Comparison of ENCODE assay signal across 1 cellular context in the genomic region with DNA sequence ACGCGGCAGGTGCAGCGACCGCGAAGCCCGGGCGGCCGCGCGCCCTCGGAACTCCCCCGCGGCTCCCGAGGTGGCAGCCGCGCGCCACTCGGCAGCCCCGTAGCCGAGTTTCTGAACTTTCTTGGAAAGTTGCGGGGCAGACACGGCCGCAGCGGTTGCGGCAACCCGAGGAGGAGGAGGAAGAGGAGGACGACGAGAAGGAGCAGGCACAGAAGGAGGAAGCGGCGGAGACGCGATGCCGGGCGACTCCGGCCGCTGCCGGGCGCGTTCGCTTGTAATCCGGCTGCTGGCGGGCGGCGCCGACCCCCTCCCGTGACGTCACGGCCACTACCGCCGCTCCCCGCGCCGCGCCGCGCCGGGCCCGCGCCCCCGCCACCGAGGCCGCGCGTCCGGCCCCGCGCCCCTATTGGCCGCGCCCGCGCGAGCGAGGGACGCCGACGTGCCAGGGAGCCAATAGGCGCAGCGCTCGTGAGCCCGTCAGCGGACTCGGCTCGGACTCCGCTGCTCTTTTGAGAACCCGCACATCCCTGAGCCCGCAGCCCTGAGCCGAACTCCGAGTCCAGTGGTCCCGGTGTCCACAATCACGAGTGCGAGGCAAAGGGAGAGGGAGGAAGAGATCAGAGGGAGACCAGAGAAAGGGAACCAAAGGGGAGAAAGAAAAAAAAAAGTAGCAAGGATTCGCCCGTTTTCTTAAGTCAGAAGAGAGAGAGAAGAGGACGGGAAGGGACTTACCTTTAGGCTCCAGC.
TF ChIP-seq lines count a peak whose summit lies in the region.

No MANE protein-coding gene starts in this region.

TF ChIP-seq in K562, 482 proteins besides CTCF, POLR2A, EP300 and RAD21 (continued from another document):
- TF ChIP-seq, protein P1, sequence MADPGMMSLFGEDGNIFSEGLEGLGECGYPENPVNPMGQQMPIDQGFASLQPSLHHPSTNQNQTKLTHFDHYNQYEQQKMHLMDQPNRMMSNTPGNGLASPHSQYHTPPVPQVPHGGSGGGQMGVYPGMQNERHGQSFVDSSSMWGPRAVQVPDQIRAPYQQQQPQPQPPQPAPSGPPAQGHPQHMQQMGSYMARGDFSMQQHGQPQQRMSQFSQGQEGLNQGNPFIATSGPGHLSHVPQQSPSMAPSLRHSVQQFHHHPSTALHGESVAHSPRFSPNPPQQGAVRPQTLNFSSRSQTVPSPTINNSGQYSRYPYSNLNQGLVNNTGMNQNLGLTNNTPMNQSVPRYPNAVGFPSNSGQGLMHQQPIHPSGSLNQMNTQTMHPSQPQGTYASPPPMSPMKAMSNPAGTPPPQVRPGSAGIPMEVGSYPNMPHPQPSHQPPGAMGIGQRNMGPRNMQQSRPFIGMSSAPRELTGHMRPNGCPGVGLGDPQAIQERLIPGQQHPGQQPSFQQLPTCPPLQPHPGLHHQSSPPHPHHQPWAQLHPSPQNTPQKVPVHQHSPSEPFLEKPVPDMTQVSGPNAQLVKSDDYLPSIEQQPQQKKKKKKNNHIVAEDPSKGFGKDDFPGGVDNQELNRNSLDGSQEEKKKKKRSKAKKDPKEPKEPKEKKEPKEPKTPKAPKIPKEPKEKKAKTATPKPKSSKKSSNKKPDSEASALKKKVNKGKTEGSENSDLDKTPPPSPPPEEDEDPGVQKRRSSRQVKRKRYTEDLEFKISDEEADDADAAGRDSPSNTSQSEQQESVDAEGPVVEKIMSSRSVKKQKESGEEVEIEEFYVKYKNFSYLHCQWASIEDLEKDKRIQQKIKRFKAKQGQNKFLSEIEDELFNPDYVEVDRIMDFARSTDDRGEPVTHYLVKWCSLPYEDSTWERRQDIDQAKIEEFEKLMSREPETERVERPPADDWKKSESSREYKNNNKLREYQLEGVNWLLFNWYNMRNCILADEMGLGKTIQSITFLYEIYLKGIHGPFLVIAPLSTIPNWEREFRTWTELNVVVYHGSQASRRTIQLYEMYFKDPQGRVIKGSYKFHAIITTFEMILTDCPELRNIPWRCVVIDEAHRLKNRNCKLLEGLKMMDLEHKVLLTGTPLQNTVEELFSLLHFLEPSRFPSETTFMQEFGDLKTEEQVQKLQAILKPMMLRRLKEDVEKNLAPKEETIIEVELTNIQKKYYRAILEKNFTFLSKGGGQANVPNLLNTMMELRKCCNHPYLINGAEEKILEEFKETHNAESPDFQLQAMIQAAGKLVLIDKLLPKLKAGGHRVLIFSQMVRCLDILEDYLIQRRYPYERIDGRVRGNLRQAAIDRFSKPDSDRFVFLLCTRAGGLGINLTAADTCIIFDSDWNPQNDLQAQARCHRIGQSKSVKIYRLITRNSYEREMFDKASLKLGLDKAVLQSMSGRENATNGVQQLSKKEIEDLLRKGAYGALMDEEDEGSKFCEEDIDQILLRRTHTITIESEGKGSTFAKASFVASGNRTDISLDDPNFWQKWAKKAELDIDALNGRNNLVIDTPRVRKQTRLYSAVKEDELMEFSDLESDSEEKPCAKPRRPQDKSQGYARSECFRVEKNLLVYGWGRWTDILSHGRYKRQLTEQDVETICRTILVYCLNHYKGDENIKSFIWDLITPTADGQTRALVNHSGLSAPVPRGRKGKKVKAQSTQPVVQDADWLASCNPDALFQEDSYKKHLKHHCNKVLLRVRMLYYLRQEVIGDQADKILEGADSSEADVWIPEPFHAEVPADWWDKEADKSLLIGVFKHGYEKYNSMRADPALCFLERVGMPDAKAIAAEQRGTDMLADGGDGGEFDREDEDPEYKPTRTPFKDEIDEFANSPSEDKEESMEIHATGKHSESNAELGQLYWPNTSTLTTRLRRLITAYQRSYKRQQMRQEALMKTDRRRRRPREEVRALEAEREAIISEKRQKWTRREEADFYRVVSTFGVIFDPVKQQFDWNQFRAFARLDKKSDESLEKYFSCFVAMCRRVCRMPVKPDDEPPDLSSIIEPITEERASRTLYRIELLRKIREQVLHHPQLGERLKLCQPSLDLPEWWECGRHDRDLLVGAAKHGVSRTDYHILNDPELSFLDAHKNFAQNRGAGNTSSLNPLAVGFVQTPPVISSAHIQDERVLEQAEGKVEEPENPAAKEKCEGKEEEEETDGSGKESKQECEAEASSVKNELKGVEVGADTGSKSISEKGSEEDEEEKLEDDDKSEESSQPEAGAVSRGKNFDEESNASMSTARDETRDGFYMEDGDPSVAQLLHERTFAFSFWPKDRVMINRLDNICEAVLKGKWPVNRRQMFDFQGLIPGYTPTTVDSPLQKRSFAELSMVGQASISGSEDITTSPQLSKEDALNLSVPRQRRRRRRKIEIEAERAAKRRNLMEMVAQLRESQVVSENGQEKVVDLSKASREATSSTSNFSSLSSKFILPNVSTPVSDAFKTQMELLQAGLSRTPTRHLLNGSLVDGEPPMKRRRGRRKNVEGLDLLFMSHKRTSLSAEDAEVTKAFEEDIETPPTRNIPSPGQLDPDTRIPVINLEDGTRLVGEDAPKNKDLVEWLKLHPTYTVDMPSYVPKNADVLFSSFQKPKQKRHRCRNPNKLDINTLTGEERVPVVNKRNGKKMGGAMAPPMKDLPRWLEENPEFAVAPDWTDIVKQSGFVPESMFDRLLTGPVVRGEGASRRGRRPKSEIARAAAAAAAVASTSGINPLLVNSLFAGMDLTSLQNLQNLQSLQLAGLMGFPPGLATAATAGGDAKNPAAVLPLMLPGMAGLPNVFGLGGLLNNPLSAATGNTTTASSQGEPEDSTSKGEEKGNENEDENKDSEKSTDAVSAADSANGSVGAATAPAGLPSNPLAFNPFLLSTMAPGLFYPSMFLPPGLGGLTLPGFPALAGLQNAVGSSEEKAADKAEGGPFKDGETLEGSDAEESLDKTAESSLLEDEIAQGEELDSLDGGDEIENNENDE (IDR thresholded peaks at IDR 0.05; ENCODE audit: low read depth, low read length), result no peak
- TF ChIP-seq, protein P2, sequence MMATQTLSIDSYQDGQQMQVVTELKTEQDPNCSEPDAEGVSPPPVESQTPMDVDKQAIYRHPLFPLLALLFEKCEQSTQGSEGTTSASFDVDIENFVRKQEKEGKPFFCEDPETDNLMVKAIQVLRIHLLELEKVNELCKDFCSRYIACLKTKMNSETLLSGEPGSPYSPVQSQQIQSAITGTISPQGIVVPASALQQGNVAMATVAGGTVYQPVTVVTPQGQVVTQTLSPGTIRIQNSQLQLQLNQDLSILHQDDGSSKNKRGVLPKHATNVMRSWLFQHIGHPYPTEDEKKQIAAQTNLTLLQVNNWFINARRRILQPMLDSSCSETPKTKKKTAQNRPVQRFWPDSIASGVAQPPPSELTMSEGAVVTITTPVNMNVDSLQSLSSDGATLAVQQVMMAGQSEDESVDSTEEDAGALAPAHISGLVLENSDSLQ (IDR thresholded peaks at IDR 0.05), result peak; percentile 61; the same call in 1 of the 2 replicates
- 0 out of 2 replicates have a peak, but pooled peaks have one; percentile 11 for TF ChIP-seq CTBP1 (IDR thresholded peaks at IDR 0.05; ENCODE audit: borderline replicate concordance)
- TF ChIP-seq, protein P3, sequence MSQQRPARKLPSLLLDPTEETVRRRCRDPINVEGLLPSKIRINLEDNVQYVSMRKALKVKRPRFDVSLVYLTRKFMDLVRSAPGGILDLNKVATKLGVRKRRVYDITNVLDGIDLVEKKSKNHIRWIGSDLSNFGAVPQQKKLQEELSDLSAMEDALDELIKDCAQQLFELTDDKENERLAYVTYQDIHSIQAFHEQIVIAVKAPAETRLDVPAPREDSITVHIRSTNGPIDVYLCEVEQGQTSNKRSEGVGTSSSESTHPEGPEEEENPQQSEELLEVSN (IDR thresholded peaks at IDR 0.05; ENCODE audit: borderline replicate concordance in 1 of 2, extremely low read depth in 1 of 2, insufficient read depth in 1 of 2, insufficient read length in 1 of 2, low read depth in 1 of 2, low read length in 1 of 2, poor library complexity in 1 of 2, severe bottlenecking in 1 of 2), result peak; percentile 12 to 81
- TF ChIP-seq SOX6 (IDR thresholded peaks at IDR 0.05), result no peak
- TF ChIP-seq CXXC5 (CRISPR knock-in tag; IDR thresholded peaks at IDR 0.05), result peak; percentile 46; the same call in 1 of the 2 replicates
- TF ChIP-seq ZNF75A (CRISPR knock-in tag; IDR thresholded peaks at IDR 0.05), result no peak
- TF ChIP-seq CREB1 (IDR thresholded peaks at IDR 0.05), result 0 out of 2 replicates have a peak, but pooled peaks have one; percentile 14
- TF ChIP-seq CREB1 (CRISPR knock-in tag; IDR thresholded peaks at IDR 0.05), result no peak
- peak; percentile 12 for TF ChIP-seq RBM25 (IDR thresholded peaks at IDR 0.05; ENCODE audit: low read depth, low read length, severe bottlenecking)
- TF ChIP-seq, protein P4, sequence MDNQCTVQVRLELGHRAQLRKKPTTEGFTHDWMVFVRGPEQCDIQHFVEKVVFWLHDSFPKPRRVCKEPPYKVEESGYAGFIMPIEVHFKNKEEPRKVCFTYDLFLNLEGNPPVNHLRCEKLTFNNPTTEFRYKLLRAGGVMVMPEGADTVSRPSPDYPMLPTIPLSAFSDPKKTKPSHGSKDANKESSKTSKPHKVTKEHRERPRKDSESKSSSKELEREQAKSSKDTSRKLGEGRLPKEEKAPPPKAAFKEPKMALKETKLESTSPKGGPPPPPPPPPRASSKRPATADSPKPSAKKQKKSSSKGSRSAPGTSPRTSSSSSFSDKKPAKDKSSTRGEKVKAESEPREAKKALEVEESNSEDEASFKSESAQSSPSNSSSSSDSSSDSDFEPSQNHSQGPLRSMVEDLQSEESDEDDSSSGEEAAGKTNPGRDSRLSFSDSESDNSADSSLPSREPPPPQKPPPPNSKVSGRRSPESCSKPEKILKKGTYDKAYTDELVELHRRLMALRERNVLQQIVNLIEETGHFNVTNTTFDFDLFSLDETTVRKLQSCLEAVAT (IDR thresholded peaks at IDR 0.05), result no peak
- no peak for TF ChIP-seq ZBTB8A (IDR thresholded peaks at IDR 0.05; ENCODE audit: partially characterized antibody)
- TF ChIP-seq, protein P5, sequence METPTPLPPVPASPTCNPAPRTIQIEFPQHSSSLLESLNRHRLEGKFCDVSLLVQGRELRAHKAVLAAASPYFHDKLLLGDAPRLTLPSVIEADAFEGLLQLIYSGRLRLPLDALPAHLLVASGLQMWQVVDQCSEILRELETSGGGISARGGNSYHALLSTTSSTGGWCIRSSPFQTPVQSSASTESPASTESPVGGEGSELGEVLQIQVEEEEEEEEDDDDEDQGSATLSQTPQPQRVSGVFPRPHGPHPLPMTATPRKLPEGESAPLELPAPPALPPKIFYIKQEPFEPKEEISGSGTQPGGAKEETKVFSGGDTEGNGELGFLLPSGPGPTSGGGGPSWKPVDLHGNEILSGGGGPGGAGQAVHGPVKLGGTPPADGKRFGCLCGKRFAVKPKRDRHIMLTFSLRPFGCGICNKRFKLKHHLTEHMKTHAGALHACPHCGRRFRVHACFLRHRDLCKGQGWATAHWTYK (CRISPR knock-in tag; IDR thresholded peaks at IDR 0.05), result no peak
- no peak for TF ChIP-seq HDAC8 (tag; IDR thresholded peaks at IDR 0.05)
- TF ChIP-seq NFYB (IDR thresholded peaks at IDR 0.05; ENCODE audit: extremely low read depth, insufficient read length), result peak; percentile 83
- TF ChIP-seq, protein P6, sequence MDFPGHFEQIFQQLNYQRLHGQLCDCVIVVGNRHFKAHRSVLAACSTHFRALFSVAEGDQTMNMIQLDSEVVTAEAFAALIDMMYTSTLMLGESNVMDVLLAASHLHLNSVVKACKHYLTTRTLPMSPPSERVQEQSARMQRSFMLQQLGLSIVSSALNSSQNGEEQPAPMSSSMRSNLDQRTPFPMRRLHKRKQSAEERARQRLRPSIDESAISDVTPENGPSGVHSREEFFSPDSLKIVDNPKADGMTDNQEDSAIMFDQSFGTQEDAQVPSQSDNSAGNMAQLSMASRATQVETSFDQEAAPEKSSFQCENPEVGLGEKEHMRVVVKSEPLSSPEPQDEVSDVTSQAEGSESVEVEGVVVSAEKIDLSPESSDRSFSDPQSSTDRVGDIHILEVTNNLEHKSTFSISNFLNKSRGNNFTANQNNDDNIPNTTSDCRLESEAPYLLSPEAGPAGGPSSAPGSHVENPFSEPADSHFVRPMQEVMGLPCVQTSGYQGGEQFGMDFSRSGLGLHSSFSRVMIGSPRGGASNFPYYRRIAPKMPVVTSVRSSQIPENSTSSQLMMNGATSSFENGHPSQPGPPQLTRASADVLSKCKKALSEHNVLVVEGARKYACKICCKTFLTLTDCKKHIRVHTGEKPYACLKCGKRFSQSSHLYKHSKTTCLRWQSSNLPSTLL (IDR thresholded peaks at IDR 0.05), result no peak
- TF ChIP-seq RB1 (IDR thresholded peaks at IDR 0.05; ENCODE audit: low read depth), result 0 out of 2 replicates have a peak, but pooled peaks have one; percentile 27
- no peak for TF ChIP-seq PTRF (tag; IDR thresholded peaks at IDR 0.05)
- TF ChIP-seq CREM (IDR thresholded peaks at IDR 0.05; ENCODE audit: low read depth), result peak; percentile 60; the same call in 1 of the 2 replicates
- TF ChIP-seq ZNF263 (CRISPR knock-in tag; IDR thresholded peaks at IDR 0.05; ENCODE audit: borderline replicate concordance), result peak; percentile 48; the same call in 1 of the 2 replicates
- TF ChIP-seq POLR2G (IDR thresholded peaks at IDR 0.05; ENCODE audit: low read depth, low read length), result 0 out of 2 replicates have a peak, but pooled peaks have one; percentile 22
